ENCODE assay signal across 1 cellular context in the genomic region with DNA sequence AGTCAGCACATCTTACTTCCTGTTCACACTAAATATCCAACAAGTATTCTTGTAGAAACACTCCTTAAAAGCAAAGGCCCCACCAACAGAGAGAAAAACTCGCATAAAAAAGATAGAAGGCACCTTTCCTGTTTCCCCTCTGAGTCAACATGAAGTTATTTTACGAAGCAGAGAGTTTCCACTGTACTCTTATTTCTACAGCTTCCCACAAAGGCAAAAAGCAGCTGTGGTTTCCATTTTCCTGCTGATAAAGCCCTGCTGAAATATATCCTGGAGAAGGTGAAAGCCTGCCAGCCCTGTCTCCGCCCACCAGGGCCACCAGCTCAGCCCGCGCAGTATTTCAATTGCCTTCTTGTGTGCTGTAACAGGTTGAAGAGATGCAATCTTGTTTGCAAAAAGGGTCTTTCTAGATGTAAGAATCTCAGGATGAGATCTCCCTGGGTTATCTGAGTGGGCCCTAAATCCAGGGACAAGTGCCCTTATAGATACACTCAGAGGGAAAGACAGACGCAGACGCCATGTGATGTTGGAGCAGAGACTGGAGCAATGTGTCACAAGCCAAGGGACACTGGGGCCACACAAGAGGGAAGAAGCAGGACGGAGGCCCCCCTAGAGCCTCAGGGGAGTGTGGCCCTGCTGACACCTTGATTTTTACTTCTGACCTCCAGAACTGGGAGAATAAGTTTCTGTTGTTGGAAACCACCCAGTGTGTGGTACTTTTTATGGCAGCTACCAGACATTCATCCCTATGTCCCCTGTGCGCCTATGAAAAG.
TF ChIP-seq lines count a peak whose summit lies in the region.

No MANE protein-coding gene starts in this region.

TF ChIP-seq in GM23338, 12 proteins besides CTCF, POLR2A, EP300 and RAD21 (continued from another document):
- TF ChIP-seq, protein P1, sequence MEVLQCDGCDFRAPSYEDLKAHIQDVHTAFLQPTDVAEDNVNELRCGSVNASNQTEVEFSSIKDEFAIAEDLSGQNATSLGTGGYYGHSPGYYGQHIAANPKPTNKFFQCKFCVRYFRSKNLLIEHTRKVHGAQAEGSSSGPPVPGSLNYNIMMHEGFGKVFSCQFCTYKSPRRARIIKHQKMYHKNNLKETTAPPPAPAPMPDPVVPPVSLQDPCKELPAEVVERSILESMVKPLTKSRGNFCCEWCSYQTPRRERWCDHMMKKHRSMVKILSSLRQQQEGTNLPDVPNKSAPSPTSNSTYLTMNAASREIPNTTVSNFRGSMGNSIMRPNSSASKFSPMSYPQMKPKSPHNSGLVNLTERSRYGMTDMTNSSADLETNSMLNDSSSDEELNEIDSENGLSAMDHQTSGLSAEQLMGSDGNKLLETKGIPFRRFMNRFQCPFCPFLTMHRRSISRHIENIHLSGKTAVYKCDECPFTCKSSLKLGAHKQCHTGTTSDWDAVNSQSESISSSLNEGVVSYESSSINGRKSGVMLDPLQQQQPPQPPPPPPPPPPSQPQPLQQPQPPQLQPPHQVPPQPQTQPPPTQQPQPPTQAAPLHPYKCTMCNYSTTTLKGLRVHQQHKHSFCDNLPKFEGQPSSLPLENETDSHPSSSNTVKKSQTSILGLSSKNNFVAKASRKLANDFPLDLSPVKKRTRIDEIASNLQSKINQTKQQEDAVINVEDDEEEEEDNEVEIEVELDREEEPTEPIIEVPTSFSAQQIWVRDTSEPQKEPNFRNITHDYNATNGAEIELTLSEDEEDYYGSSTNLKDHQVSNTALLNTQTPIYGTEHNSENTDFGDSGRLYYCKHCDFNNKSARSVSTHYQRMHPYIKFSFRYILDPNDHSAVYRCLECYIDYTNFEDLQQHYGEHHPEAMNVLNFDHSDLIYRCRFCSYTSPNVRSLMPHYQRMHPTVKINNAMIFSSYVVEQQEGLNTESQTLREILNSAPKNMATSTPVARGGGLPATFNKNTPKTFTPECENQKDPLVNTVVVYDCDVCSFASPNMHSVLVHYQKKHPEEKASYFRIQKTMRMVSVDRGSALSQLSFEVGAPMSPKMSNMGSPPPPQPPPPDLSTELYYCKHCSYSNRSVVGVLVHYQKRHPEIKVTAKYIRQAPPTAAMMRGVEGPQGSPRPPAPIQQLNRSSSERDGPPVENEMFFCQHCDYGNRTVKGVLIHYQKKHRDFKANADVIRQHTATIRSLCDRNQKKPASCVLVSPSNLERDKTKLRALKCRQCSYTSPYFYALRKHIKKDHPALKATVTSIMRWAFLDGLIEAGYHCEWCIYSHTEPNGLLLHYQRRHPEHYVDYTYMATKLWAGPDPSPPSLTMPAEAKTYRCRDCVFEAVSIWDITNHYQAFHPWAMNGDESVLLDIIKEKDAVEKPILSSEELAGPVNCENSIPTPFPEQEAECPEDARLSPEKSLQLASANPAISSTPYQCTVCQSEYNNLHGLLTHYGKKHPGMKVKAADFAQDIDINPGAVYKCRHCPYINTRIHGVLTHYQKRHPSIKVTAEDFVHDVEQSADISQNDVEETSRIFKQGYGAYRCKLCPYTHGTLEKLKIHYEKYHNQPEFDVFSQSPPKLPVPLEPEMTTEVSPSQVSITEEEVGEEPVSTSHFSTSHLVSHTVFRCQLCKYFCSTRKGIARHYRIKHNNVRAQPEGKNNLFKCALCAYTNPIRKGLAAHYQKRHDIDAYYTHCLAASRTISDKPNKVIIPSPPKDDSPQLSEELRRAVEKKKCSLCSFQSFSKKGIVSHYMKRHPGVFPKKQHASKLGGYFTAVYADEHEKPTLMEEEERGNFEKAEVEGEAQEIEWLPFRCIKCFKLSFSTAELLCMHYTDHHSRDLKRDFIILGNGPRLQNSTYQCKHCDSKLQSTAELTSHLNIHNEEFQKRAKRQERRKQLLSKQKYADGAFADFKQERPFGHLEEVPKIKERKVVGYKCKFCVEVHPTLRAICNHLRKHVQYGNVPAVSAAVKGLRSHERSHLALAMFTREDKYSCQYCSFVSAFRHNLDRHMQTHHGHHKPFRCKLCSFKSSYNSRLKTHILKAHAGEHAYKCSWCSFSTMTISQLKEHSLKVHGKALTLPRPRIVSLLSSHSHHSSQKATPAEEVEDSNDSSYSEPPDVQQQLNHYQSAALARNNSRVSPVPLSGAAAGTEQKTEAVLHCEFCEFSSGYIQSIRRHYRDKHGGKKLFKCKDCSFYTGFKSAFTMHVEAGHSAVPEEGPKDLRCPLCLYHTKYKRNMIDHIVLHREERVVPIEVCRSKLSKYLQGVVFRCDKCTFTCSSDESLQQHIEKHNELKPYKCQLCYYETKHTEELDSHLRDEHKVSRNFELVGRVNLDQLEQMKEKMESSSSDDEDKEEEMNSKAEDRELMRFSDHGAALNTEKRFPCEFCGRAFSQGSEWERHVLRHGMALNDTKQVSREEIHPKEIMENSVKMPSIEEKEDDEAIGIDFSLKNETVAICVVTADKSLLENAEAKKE (CRISPR knock-in tag; IDR thresholded peaks at IDR 0.05): no peak
- TF ChIP-seq CREB1 (CRISPR knock-in tag; IDR thresholded peaks at IDR 0.05; ENCODE audit: low read depth): no peak
- no peak for TF ChIP-seq JUNB (IDR thresholded peaks at IDR 0.05; ENCODE audit: unreplicated experiment)
TF ChIP-seq in GM23338: peak in this region for 0.
